31 cellular contexts compared by ENCODE assay signal in genomic region chrX:108541286-108541685, GRCh38.
"Had no signal": no experiment of that assay in that cellular context is flagged by ENCODE, and none has a peak within 500 bp of the region (broad histone marks: within the 10 kb centered on the region; RNA-seq: fewer than 3 reads in every experiment).

No MANE protein-coding gene starts in this region.

- H3K4me1 ChIP-seq: adrenal gland, ascending aorta, colonic mucosa, esophagus squamous epithelium, heart right ventricle, left ventricle myocardium inferior, pancreas, prostate gland, sigmoid colon had no signal

- H3K9me3 ChIP-seq: adrenal gland, colonic mucosa, left ventricle myocardium inferior, pancreas, prostate gland, sigmoid colon, thoracic aorta had no signal

- FAIRE-seq: endometrium, islet of Langerhans, pancreas, small intestine, urothelium cell line had no signal

- H3K27me3 ChIP-seq: adrenal gland, ascending aorta, cardiac muscle cell, colonic mucosa, esophagus squamous epithelium, sigmoid colon had no signal

- H3K4me3 ChIP-seq: adrenal gland, ascending aorta, cardiac muscle cell, colonic mucosa, esophagus squamous epithelium, heart right ventricle, left ventricle myocardium inferior, lung, pancreas, prostate gland, sigmoid colon, thoracic aorta had no signal

- ATAC-seq: heart right ventricle; pancreas; stimulated activated effector memory CD8-positive, alpha-beta T cell treated with anti-CD3 and anti-CD28 coated beads, Interleukin-12 subunit alpha, Interleukin-12 subunit beta, amount 100 ng/mL, for 72 hours had no signal

- DNase-seq: activated CD4-positive, alpha-beta T cell treated with anti-CD3 and anti-CD28 coated beads for 48 hours; activated CD4-positive, alpha-beta T cell treated with anti-CD3 and anti-CD28 coated beads, Interleukin-2, amount 50 U/mL, for 48 hours; activated CD8-positive, alpha-beta memory T cell treated with anti-CD3 and anti-CD28 coated beads, Interleukin-2, amount 50 U/mL, for 4 hours; activated effector memory CD4-positive, alpha-beta T cell treated with anti-CD3 and anti-CD28 coated beads, Interleukin-2, amount 50 U/mL, for 16 hours; activated naive CD4-positive, alpha-beta T cell treated with anti-CD3 and anti-CD28 coated beads for 36 hours; activated naive CD8-positive, alpha-beta T cell treated with anti-CD3 and anti-CD28 coated beads for 36 hours; activated T-cell treated with anti-CD3 and anti-CD28 coated beads, Interleukin-2, amount 50 U/mL, for 1 hour; adrenal gland; cerebellar nuclear complex; colonic mucosa; effector CD8-positive, alpha-beta T cell; esophagus squamous epithelium; foreskin melanocyte; heart right ventricle; left ventricle myocardium inferior; nucleus accumbens; pancreas; sigmoid colon; small intestine; stimulated activated CD4-positive, alpha-beta T cell treated with anti-CD3 and anti-CD28 coated beads, Interleukin-4, amount 100 ng/mL, for 24 hours; trophoblast cell had no signal

- H3K27ac ChIP-seq: adrenal gland, ascending aorta, cardiac muscle cell, colonic mucosa, epithelial cell of prostate, esophagus squamous epithelium, heart right ventricle, left ventricle myocardium inferior, pancreas, prostate gland, sigmoid colon, thoracic aorta had no signal

- H3K36me3 ChIP-seq: adrenal gland, ascending aorta, colonic mucosa, esophagus squamous epithelium, heart right ventricle, left ventricle myocardium inferior, pancreas, prostate gland, sigmoid colon, thoracic aorta had no signal
